Comparison of ENCODE assay signal across 39 cellular contexts in the genomic region with DNA sequence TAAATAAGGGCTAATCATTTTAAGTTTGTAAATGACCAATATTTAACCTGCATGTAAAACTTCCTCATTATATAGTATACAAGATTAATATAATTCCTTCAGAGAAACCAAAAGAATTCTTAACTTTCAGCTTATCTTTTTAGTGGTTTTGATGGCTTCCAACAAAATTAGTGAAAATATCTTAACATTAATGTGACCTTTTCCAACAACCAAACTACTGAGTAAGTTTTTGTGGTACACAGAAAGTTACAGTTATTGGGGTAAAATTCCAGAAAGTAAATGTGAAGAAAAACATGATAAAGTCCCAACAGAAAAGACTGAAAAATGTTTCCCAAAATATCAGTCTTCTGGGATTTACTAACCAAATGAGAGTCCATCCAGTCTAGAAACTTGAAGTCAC.
"Had no signal": no experiment of that assay in that cellular context is flagged by ENCODE, and none has a peak within 500 bp of the region (broad histone marks: within the 10 kb centered on the region; RNA-seq: fewer than 3 reads in every experiment).

No MANE protein-coding gene starts in this region.

- H3K4me3 ChIP-seq: adrenal gland, ascending aorta, body of pancreas, breast epithelium, cardiac muscle cell had no signal

- FAIRE-seq: bronchial epithelial cell had no signal

- H3K4me1 Mint-ChIP-seq: activated naive CD4-positive, alpha-beta T cell treated with anti-CD3 and anti-CD28 coated beads, Interleukin-2, amount 10 ng/mL, durations not matched to agents 7 days and 5 days; activated naive CD4-positive, alpha-beta T cell treated with anti-CD3 and anti-CD28 coated beads, Interleukin-2, amount 50 U/mL, for 24 hours; activated naive CD8-positive, alpha-beta T cell treated with anti-CD3 and anti-CD28 coated beads for 36 hours; activated naive CD8-positive, alpha-beta T cell treated with anti-CD3 and anti-CD28 coated beads, Interleukin-2, amount 10 ng/mL, durations not matched to agents 7 days and 5 days; activated naive CD8-positive, alpha-beta T cell treated with anti-CD3 and anti-CD28 coated beads, Interleukin-2, amount 50 U/mL, for 24 hours; activated T-helper 17 cell treated with anti-CD3 and anti-CD28 coated beads, Interleukin-2, amount 50 U/mL, for 72 hours; central memory CD8-positive, alpha-beta T cell had no signal

- H3K4me3 Mint-ChIP-seq: activated naive CD4-positive, alpha-beta T cell treated with anti-CD3 and anti-CD28 coated beads for 36 hours; activated naive CD4-positive, alpha-beta T cell treated with anti-CD3 and anti-CD28 coated beads, Interleukin-2, amount 10 ng/mL, durations not matched to agents 7 days and 5 days; activated naive CD4-positive, alpha-beta T cell treated with anti-CD3 and anti-CD28 coated beads, Interleukin-2, amount 50 U/mL, for 24 hours; activated naive CD8-positive, alpha-beta T cell; activated naive CD8-positive, alpha-beta T cell treated with anti-CD3 and anti-CD28 coated beads for 36 hours; activated naive CD8-positive, alpha-beta T cell treated with anti-CD3 and anti-CD28 coated beads, Interleukin-2, amount 10 ng/mL, durations not matched to agents 7 days and 5 days; activated naive CD8-positive, alpha-beta T cell treated with anti-CD3 and anti-CD28 coated beads, Interleukin-2, amount 50 U/mL, for 24 hours; activated T-cell treated with anti-CD3 and anti-CD28 coated beads, Interleukin-2, amount 50 U/mL, for 24 hours; activated T-cell treated with anti-CD3 and anti-CD28 coated beads, Interleukin-2, amount 50 U/mL, for 4 hours; activated T-cell treated with anti-CD3 and anti-CD28 coated beads, Interleukin-2, amount 50 U/mL, for 72 hours; activated T-helper 1 cell treated with anti-CD3 and anti-CD28 coated beads, Interleukin-12 subunit alpha, Interleukin-12 subunit beta, Interleukin-2, Interleukin-4 antibody, amounts not matched to agents 30 ng/mL and 10 ng/mL and 1 ng/mL, durations not matched to agents 14 hours and 24 hours and 36 hours; activated T-helper 17 cell treated with anti-CD3 and anti-CD28 coated beads, Interleukin-2, amount 50 U/mL, for 72 hours; brain; central memory CD8-positive, alpha-beta T cell had no signal

- ATAC-seq: activated naive CD4-positive, alpha-beta T cell treated with anti-CD3 and anti-CD28 coated beads, Interleukin-2, amount 50 U/mL, for 72 hours; activated naive CD8-positive, alpha-beta T cell treated with anti-CD3 and anti-CD28 coated beads, Interleukin-2, amount 50 U/mL, for 24 hours; activated T-cell treated with anti-CD3 and anti-CD28 coated beads, Interleukin-2, amount 50 U/mL, for 4 hours; activated T-cell treated with anti-CD3 and anti-CD28 coated beads, Interleukin-2, amount 50 U/mL, for 72 hours; activated T-helper 17 cell treated with anti-CD3 and anti-CD28 coated beads, Interleukin-2, amount 50 U/mL, for 72 hours; body of pancreas had no signal

- H3K36me3 ChIP-seq: adrenal gland, ascending aorta, brain microvascular endothelial cell, breast epithelium, cardiac muscle cell had no signal

- H3K9me3 Mint-ChIP-seq: activated naive CD4-positive, alpha-beta T cell treated with anti-CD3 and anti-CD28 coated beads for 36 hours; activated naive CD4-positive, alpha-beta T cell treated with anti-CD3 and anti-CD28 coated beads, Interleukin-2, amount 10 ng/mL, durations not matched to agents 7 days and 5 days; activated naive CD4-positive, alpha-beta T cell treated with anti-CD3 and anti-CD28 coated beads, Interleukin-2, amount 50 U/mL, for 24 hours; activated naive CD8-positive, alpha-beta T cell treated with anti-CD3 and anti-CD28 coated beads for 36 hours; activated naive CD8-positive, alpha-beta T cell treated with anti-CD3 and anti-CD28 coated beads, Interleukin-2, amount 50 U/mL, for 24 hours; activated T-cell treated with anti-CD3 and anti-CD28 coated beads, Interleukin-2, amount 50 U/mL, for 24 hours; activated T-helper 1 cell treated with anti-CD3 and anti-CD28 coated beads, Interleukin-12 subunit alpha, Interleukin-12 subunit beta, Interleukin-2, Interleukin-4 antibody, amounts not matched to agents 30 ng/mL and 10 ng/mL and 1 ng/mL, durations not matched to agents 14 hours and 24 hours and 36 hours; activated T-helper 17 cell treated with anti-CD3 and anti-CD28 coated beads, Interleukin-2, amount 50 U/mL, for 72 hours; activated T-helper 2 cell treated with anti-CD3 and anti-CD28 coated beads, Interferon-gamma antibody, Interleukin-2, Interleukin-4, amounts not matched to agents 10 μg/mL and 5 μg/mL and 100 μg/mL, durations not matched to agents 14 hours and 24 hours and 36 hours had no signal

- H3K27ac Mint-ChIP-seq: activated naive CD4-positive, alpha-beta T cell treated with anti-CD3 and anti-CD28 coated beads for 36 hours; activated naive CD4-positive, alpha-beta T cell treated with anti-CD3 and anti-CD28 coated beads, Interleukin-2, amount 10 ng/mL, durations not matched to agents 7 days and 5 days; activated naive CD4-positive, alpha-beta T cell treated with anti-CD3 and anti-CD28 coated beads, Interleukin-2, amount 50 U/mL, for 24 hours; activated naive CD4-positive, alpha-beta T cell treated with anti-CD3 and anti-CD28 coated beads, Interleukin-2, amount 50 U/mL, for 72 hours; activated naive CD8-positive, alpha-beta T cell; activated naive CD8-positive, alpha-beta T cell treated with anti-CD3 and anti-CD28 coated beads for 36 hours; activated naive CD8-positive, alpha-beta T cell treated with anti-CD3 and anti-CD28 coated beads, Interleukin-2, amount 10 ng/mL, durations not matched to agents 7 days and 5 days; activated naive CD8-positive, alpha-beta T cell treated with anti-CD3 and anti-CD28 coated beads, Interleukin-2, amount 50 U/mL, for 24 hours; activated T-cell treated with anti-CD3 and anti-CD28 coated beads, Interleukin-2, amount 50 U/mL, for 24 hours; activated T-cell treated with anti-CD3 and anti-CD28 coated beads, Interleukin-2, amount 50 U/mL, for 72 hours; activated T-helper 1 cell treated with anti-CD3 and anti-CD28 coated beads, Interleukin-12 subunit alpha, Interleukin-12 subunit beta, Interleukin-2, Interleukin-4 antibody, amounts not matched to agents 30 ng/mL and 10 ng/mL and 1 ng/mL, durations not matched to agents 14 hours and 24 hours and 36 hours; activated T-helper 17 cell treated with anti-CD3 and anti-CD28 coated beads, Interleukin-2, amount 50 U/mL, for 72 hours; activated T-helper 2 cell treated with anti-CD3 and anti-CD28 coated beads, Interferon-gamma antibody, Interleukin-2, Interleukin-4, amounts not matched to agents 10 μg/mL and 5 μg/mL and 100 μg/mL, durations not matched to agents 14 hours and 24 hours and 36 hours; brain had no signal

- DNase-seq: activated effector memory CD4-positive, alpha-beta T cell treated with anti-CD3 and anti-CD28 coated beads, Interleukin-2, amount 50 U/mL, for 16 hours; activated effector memory CD4-positive, alpha-beta T cell treated with Interleukin-2 at 50 U/mL for 16 hours; activated gamma-delta T cell; activated gamma-delta T cell treated with Interleukin-2 at 50 U/mL for 16 hours; activated naive CD4-positive, alpha-beta T cell; activated naive CD4-positive, alpha-beta T cell treated with anti-CD3 and anti-CD28 coated beads for 36 hours; activated naive CD4-positive, alpha-beta T cell treated with anti-CD3 and anti-CD28 coated beads, Interleukin-2, amount 10 ng/mL, durations not matched to agents 7 days and 5 days; activated naive CD4-positive, alpha-beta T cell treated with anti-CD3 and anti-CD28 coated beads, Interleukin-2, amount 50 U/mL, for 16 hours; activated naive CD4-positive, alpha-beta T cell treated with Interleukin-2 at 50 U/mL for 16 hours; activated naive CD8-positive, alpha-beta T cell treated with anti-CD3 and anti-CD28 coated beads for 36 hours; activated naive CD8-positive, alpha-beta T cell treated with anti-CD3 and anti-CD28 coated beads, Interleukin-2, amount 10 ng/mL, durations not matched to agents 7 days and 5 days; activated naive CD8-positive, alpha-beta T cell treated with anti-CD3 and anti-CD28 coated beads, Interleukin-2, amount 50 U/mL, for 24 hours; activated T-cell treated with anti-CD3 and anti-CD28 coated beads, Interleukin-2, amount 50 U/mL, for 1 hour; activated T-cell treated with anti-CD3 and anti-CD28 coated beads, Interleukin-2, amount 50 U/mL, for 24 hours; activated T-cell treated with anti-CD3 and anti-CD28 coated beads, Interleukin-2, amount 50 U/mL, for 4 hours; activated T-cell treated with anti-CD3 and anti-CD28 coated beads, Interleukin-2, amount 50 U/mL, for 48 hours; activated T-cell treated with anti-CD3 and anti-CD28 coated beads, Interleukin-2, amount 50 U/mL, for 72 hours; adrenal gland; amniotic stem cell; amygdala; anterior cingulate cortex; aorta; body of pancreas; brain microvascular endothelial cell; caudate nucleus; central memory CD4-positive, alpha-beta T cell; cerebellar nuclear complex had no signal

- H3K4me1 ChIP-seq: adrenal gland, body of pancreas, breast epithelium had no signal

- H3K27ac ChIP-seq: adrenal gland, ascending aorta, body of pancreas, brain microvascular endothelial cell, breast epithelium, cardiac muscle cell had no signal

- H3K27me3 Mint-ChIP-seq: activated naive CD4-positive, alpha-beta T cell treated with anti-CD3 and anti-CD28 coated beads, Interleukin-2, amount 10 ng/mL, durations not matched to agents 7 days and 5 days; activated naive CD4-positive, alpha-beta T cell treated with anti-CD3 and anti-CD28 coated beads, Interleukin-2, amount 50 U/mL, for 24 hours; activated naive CD8-positive, alpha-beta T cell; activated naive CD8-positive, alpha-beta T cell treated with anti-CD3 and anti-CD28 coated beads for 36 hours; activated naive CD8-positive, alpha-beta T cell treated with anti-CD3 and anti-CD28 coated beads, Interleukin-2, amount 10 ng/mL, durations not matched to agents 7 days and 5 days; activated naive CD8-positive, alpha-beta T cell treated with anti-CD3 and anti-CD28 coated beads, Interleukin-2, amount 50 U/mL, for 24 hours; activated T-cell treated with anti-CD3 and anti-CD28 coated beads, Interleukin-2, amount 50 U/mL, for 24 hours; activated T-helper 17 cell treated with anti-CD3 and anti-CD28 coated beads, Interleukin-2, amount 50 U/mL, for 72 hours; brain; central memory CD8-positive, alpha-beta T cell had no signal

- H3K27me3 ChIP-seq: adrenal gland, ascending aorta, body of pancreas, brain microvascular endothelial cell, breast epithelium had no signal

- H3K36me3 Mint-ChIP-seq: activated naive CD4-positive, alpha-beta T cell treated with anti-CD3 and anti-CD28 coated beads, Interleukin-2, amount 10 ng/mL, durations not matched to agents 7 days and 5 days; activated naive CD4-positive, alpha-beta T cell treated with anti-CD3 and anti-CD28 coated beads, Interleukin-2, amount 50 U/mL, for 24 hours; activated naive CD4-positive, alpha-beta T cell treated with anti-CD3 and anti-CD28 coated beads, Interleukin-2, amount 50 U/mL, for 72 hours; activated naive CD8-positive, alpha-beta T cell; activated naive CD8-positive, alpha-beta T cell treated with anti-CD3 and anti-CD28 coated beads for 36 hours; activated naive CD8-positive, alpha-beta T cell treated with anti-CD3 and anti-CD28 coated beads, Interleukin-2, amount 10 ng/mL, durations not matched to agents 7 days and 5 days; brain had no signal

- H3K9me3 ChIP-seq: adrenal gland, ascending aorta, body of pancreas, breast epithelium had no signal
